2 cellular contexts compared by ENCODE assay signal in the genomic region with DNA sequence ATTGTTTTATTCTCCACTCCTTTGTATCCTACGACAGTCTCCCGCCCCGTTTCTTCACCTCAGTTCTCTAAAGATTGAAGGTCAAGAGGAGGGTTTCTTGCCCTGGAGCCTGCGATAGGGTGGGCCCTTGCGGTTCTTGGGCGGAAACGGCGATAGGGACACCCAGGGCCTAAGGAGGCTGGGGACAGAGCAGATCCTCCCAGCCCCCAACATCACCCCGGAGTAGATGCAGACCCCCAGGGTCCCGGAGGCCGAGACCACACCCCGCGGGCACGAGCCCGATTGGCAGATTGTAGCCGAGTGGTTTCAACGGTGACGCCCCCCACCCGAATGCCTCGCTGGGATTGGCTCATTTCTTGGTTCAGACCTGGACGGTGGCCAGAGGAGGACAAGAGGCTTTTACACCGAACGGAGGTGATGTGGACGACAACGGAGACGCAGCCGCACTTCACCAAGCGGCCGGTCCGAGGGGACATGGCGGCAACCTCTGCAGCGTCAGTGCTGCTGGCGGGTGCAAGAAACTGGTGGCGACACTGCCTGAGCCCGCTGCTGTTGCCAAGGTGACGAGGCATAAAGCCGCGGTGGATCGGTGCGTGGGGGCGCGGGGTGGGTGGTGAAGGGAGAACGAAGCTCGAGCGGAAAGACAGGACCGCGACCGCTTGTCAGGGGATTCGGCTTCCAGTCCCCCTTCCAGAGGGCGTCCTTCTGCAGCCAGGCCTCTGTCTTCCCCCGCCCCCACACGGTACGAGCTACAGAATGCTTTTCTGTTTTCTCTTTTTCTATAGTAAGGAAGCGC.
A peak's percentile ranks its signal among the peaks of the same experiment; 100 is the strongest.
TF ChIP-seq lines count a peak whose summit lies in the region.

No MANE protein-coding gene starts in this region.

TF ChIP-seq in HCT116, 20 proteins besides CTCF, POLR2A, EP300 and RAD21 (continued from another document):
- TF ChIP-seq YY1 (IDR thresholded peaks at IDR 0.05; ENCODE audit: extremely low read depth, insufficient replicate concordance, low read depth, low read length) (peak; percentile 85), SRF (IDR thresholded peaks at IDR 0.05; ENCODE audit: low read depth) (no peak), ZBTB33 (IDR thresholded peaks at IDR 0.05; ENCODE audit: extremely low read depth, insufficient replicate concordance, low read length) (peak; percentile 81), EZH2 (IDR thresholded peaks at IDR 0.05) (no peak), SIN3A (IDR thresholded peaks at IDR 0.05; ENCODE audit: low read depth) (peak; percentile 78), SP1 (IDR thresholded peaks at IDR 0.05; ENCODE audit: low read depth) (peak; percentile 83), POLR2AphosphoS5 (IDR thresholded peaks at IDR 0.05; ENCODE audit: low read depth, low read length) (peak; percentile 89), CEBPB (IDR thresholded peaks at IDR 0.05; ENCODE audit: low read depth) (no peak)

TF ChIP-seq in SK-N-SH treated with all-trans-retinoic acid at 6 μM for 48 hours, 23 proteins besides CTCF, POLR2A, EP300 and RAD21 (continued from another document):
- TF ChIP-seq POU6F1 (CRISPR knock-in tag; IDR thresholded peaks at IDR 0.05; ENCODE audit: borderline replicate concordance, low read depth) (no peak), ZNF8 (CRISPR knock-in tag; IDR thresholded peaks at IDR 0.05) (no peak), RARB (CRISPR knock-in tag; IDR thresholded peaks at IDR 0.05) (no peak), ARNTL (CRISPR knock-in tag; IDR thresholded peaks at IDR 0.05; ENCODE audit: borderline replicate concordance, low read depth) (no peak), BACH2 (CRISPR knock-in tag; IDR thresholded peaks at IDR 0.05; ENCODE audit: borderline replicate concordance) (no peak), ZFP30 (CRISPR knock-in tag; IDR thresholded peaks at IDR 0.05) (no peak), OSR1 (CRISPR knock-in tag; IDR thresholded peaks at IDR 0.05) (no peak), ZC3H10 (CRISPR knock-in tag; IDR thresholded peaks at IDR 0.05) (no peak), PPARA (CRISPR knock-in tag; IDR thresholded peaks at IDR 0.05; ENCODE audit: borderline replicate concordance) (no peak), ESRRG (CRISPR knock-in tag; IDR thresholded peaks at IDR 0.05) (no peak)
- TF ChIP-seq, protein P1, sequence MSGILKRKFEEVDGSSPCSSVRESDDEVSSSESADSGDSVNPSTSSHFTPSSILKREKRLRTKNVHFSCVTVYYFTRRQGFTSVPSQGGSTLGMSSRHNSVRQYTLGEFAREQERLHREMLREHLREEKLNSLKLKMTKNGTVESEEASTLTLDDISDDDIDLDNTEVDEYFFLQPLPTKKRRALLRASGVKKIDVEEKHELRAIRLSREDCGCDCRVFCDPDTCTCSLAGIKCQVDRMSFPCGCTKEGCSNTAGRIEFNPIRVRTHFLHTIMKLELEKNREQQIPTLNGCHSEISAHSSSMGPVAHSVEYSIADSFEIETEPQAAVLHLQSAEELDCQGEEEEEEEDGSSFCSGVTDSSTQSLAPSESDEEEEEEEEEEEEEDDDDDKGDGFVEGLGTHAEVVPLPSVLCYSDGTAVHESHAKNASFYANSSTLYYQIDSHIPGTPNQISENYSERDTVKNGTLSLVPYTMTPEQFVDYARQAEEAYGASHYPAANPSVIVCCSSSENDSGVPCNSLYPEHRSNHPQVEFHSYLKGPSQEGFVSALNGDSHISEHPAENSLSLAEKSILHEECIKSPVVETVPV (CRISPR knock-in tag; IDR thresholded peaks at IDR 0.05), result no peak
- TF ChIP-seq, protein P2, sequence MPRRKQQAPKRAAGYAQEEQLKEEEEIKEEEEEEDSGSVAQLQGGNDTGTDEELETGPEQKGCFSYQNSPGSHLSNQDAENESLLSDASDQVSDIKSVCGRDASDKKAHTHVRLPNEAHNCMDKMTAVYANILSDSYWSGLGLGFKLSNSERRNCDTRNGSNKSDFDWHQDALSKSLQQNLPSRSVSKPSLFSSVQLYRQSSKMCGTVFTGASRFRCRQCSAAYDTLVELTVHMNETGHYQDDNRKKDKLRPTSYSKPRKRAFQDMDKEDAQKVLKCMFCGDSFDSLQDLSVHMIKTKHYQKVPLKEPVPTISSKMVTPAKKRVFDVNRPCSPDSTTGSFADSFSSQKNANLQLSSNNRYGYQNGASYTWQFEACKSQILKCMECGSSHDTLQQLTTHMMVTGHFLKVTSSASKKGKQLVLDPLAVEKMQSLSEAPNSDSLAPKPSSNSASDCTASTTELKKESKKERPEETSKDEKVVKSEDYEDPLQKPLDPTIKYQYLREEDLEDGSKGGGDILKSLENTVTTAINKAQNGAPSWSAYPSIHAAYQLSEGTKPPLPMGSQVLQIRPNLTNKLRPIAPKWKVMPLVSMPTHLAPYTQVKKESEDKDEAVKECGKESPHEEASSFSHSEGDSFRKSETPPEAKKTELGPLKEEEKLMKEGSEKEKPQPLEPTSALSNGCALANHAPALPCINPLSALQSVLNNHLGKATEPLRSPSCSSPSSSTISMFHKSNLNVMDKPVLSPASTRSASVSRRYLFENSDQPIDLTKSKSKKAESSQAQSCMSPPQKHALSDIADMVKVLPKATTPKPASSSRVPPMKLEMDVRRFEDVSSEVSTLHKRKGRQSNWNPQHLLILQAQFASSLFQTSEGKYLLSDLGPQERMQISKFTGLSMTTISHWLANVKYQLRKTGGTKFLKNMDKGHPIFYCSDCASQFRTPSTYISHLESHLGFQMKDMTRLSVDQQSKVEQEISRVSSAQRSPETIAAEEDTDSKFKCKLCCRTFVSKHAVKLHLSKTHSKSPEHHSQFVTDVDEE (CRISPR knock-in tag; IDR thresholded peaks at IDR 0.05), result no peak; the same call in 1 of the 2 replicates
TF ChIP-seq in SK-N-SH treated with all-trans-retinoic acid at 6 μM for 48 hours: peak in this region for 0.
